Comparison of ENCODE assay signal across 38 cellular contexts in genomic region chr11:45239733-45240132, GRCh38. TPM values are rescaled to one million over a fixed set of nuclear protein-coding genes. Genes with fewer than 3 reads are reported as not detected.
"Had no signal": no experiment of that assay in that cellular context is flagged by ENCODE, and none has a peak within 500 bp of the region (broad histone marks: within the 10 kb centered on the region; RNA-seq: fewer than 3 reads in every experiment).

No MANE protein-coding gene starts in this region.

- H3K4me3 ChIP-seq: MG63 had no signal

- DNase-seq: Karpas-422, Kasumi-1, MG63, MM.1S, MV-4-11, NCI-H1048, NCI-H1092, NCI-H1092 treated with DMSO at 0.1 percent for 48 hours, NCI-H1105, NCI-H1105 treated with DMSO at 0.1 percent for 48 hours, NCI-H1417, NCI-H1417 treated with DMSO at 0.1 percent for 48 hours, NCI-H1436, NCI-H1436 treated with DMSO at 0.1 percent for 48 hours, NCI-H146, NCI-H1694 treated with DMSO at 0.1 percent for 48 hours, NCI-H187, NCI-H187 treated with DMSO at 0.1 percent for 48 hours, NCI-H1930, NCI-H2029, NCI-H2029 treated with DMSO at 0.1 percent for 48 hours, NCI-H2081, NCI-H2081 treated with DMSO at 0.1 percent for 48 hours, NCI-H2107, NCI-H2171, NCI-H2171 treated with DMSO at 0.1 percent for 48 hours, NCI-H2227 treated with DMSO at 0.1 percent for 48 hours, NCI-H226, NCI-H345, NCI-H446, NCI-H446 treated with DMSO at 0.1 percent for 48 hours, NCI-H510A, NCI-H510A treated with DMSO at 0.1 percent for 48 hours, NCI-H524, NCI-H524 treated with DMSO at 0.1 percent for 48 hours had no signal

- H3K36me3 ChIP-seq: MG63 had no signal

- H3K9me3 ChIP-seq: MG63 had no signal

- H3K27me3 ChIP-seq: MG63 had no signal

RNA-seq across cellular contexts. Expression of gene SYT13, which starts 46.4 kb away (rescaled TPM):
- total RNA-seq: LHCN-M2, MCF 10A, NCI-H460 had no signal
